In genomic region chr2:176022048-176022447, GRCh38 we compare ENCODE assay signal across 33 cellular contexts.
"Had no signal": no experiment of that assay in that cellular context is flagged by ENCODE, and none has a peak within 500 bp of the region (broad histone marks: within the 10 kb centered on the region; RNA-seq: fewer than 3 reads in every experiment).

No MANE protein-coding gene starts in this region.

- H3K27me3 ChIP-seq: ascending aorta, body of pancreas, brain microvascular endothelial cell, cardiac muscle cell had no signal

- DNase-seq: activated effector memory CD4-positive, alpha-beta T cell treated with anti-CD3 and anti-CD28 coated beads, Interleukin-2, amount 50 U/mL, for 16 hours; activated effector memory CD4-positive, alpha-beta T cell treated with Interleukin-2 at 50 U/mL for 16 hours; activated gamma-delta T cell; activated gamma-delta T cell treated with Interleukin-2 at 50 U/mL for 16 hours; activated naive CD4-positive, alpha-beta T cell; activated naive CD4-positive, alpha-beta T cell treated with anti-CD3 and anti-CD28 coated beads for 36 hours; activated naive CD4-positive, alpha-beta T cell treated with anti-CD3 and anti-CD28 coated beads, Interleukin-2, amount 10 ng/mL, durations not matched to agents 7 days and 5 days; activated naive CD4-positive, alpha-beta T cell treated with anti-CD3 and anti-CD28 coated beads, Interleukin-2, amount 50 U/mL, for 16 hours; activated naive CD4-positive, alpha-beta T cell treated with Interleukin-2 at 50 U/mL for 16 hours; activated naive CD8-positive, alpha-beta T cell treated with anti-CD3 and anti-CD28 coated beads for 36 hours; activated naive CD8-positive, alpha-beta T cell treated with anti-CD3 and anti-CD28 coated beads, Interleukin-2, amount 10 ng/mL, durations not matched to agents 7 days and 5 days; activated naive CD8-positive, alpha-beta T cell treated with anti-CD3 and anti-CD28 coated beads, Interleukin-2, amount 50 U/mL, for 24 hours; activated T-cell treated with anti-CD3 and anti-CD28 coated beads, Interleukin-2, amount 50 U/mL, for 24 hours; activated T-cell treated with anti-CD3 and anti-CD28 coated beads, Interleukin-2, amount 50 U/mL, for 4 hours; activated T-cell treated with anti-CD3 and anti-CD28 coated beads, Interleukin-2, amount 50 U/mL, for 48 hours; activated T-cell treated with anti-CD3 and anti-CD28 coated beads, Interleukin-2, amount 50 U/mL, for 72 hours; adrenal gland; amniotic stem cell; amygdala; anterior cingulate cortex; aorta; body of pancreas; brain microvascular endothelial cell; caudate nucleus; central memory CD4-positive, alpha-beta T cell; cerebellar nuclear complex had no signal

- H3K36me3 ChIP-seq: adrenal gland, ascending aorta, brain microvascular endothelial cell, breast epithelium, cardiac muscle cell had no signal

- H3K9me3 ChIP-seq: ascending aorta, body of pancreas, breast epithelium had no signal

- H3K27ac ChIP-seq: adrenal gland, ascending aorta, body of pancreas, brain microvascular endothelial cell, breast epithelium, cardiac muscle cell had no signal

- FAIRE-seq: astrocyte, bronchial epithelial cell had no signal

- H3K4me1 ChIP-seq: adrenal gland, ascending aorta, body of pancreas, breast epithelium had no signal

- H3K4me3 ChIP-seq: adrenal gland, ascending aorta, body of pancreas, breast epithelium, cardiac muscle cell had no signal

- ATAC-seq: activated naive CD4-positive, alpha-beta T cell treated with anti-CD3 and anti-CD28 coated beads, Interleukin-2, amount 50 U/mL, for 72 hours; activated naive CD8-positive, alpha-beta T cell treated with anti-CD3 and anti-CD28 coated beads, Interleukin-2, amount 50 U/mL, for 24 hours; activated T-cell treated with anti-CD3 and anti-CD28 coated beads, Interleukin-2, amount 50 U/mL, for 4 hours; activated T-cell treated with anti-CD3 and anti-CD28 coated beads, Interleukin-2, amount 50 U/mL, for 72 hours; activated T-helper 17 cell treated with anti-CD3 and anti-CD28 coated beads, Interleukin-2, amount 50 U/mL, for 72 hours; body of pancreas had no signal
